ENCODE assay signal across 14 cellular contexts in the genomic region with DNA sequence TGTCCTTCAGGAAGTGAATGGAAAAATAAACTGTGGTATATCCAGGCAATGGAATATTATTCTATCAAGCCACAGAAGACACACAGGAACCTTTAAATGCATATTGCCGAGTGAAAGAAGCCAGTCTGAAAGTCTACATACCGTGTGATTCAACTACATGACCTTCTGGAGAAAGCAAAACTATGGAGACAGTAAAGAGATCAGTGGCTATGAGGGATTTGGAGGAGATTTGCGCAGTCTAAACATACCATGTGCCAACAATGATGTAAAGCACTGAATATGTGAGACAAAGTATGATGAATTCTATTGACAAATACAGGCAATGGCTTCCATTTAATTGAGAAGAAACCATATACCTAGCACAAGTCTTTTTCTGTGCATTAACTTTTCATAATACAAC.
DNase-seq lines count a peak whose midpoint lies in the region; ATAC-seq lines count a peak whose summit lies in the region.
"Had no signal": no experiment of that assay in that cellular context is flagged by ENCODE, and none has a peak within 500 bp of the region (broad histone marks: within the 10 kb centered on the region; RNA-seq: fewer than 3 reads in every experiment).

No MANE protein-coding gene starts in this region.

- ATAC-seq in left ventricle myocardium superior: no peak

- H3K27ac ChIP-seq in GM23248: no peak overlapping the region
- H3K27ac ChIP-seq: BLaER1 treated with 17β-estradiol and CSF1 and Interleukin-3, amounts not matched to agents 10 nM and 100 nM had no signal

- H3K27ac Mint-ChIP-seq in activated naive CD4-positive, alpha-beta T cell treated with anti-CD3 and anti-CD28 coated beads, Interleukin-2, amount 50 U/mL, for 24 hours: peak overlapping the region; percentile 27
- H3K27ac Mint-ChIP-seq: CD4-positive, CD25-positive, alpha-beta regulatory T cell had no signal

- H3K4me3 Mint-ChIP-seq in activated naive CD4-positive, alpha-beta T cell treated with anti-CD3 and anti-CD28 coated beads, Interleukin-2, amount 50 U/mL, for 24 hours: no peak overlapping the region
- H3K4me3 Mint-ChIP-seq: CD4-positive, CD25-positive, alpha-beta regulatory T cell had no signal

- peaks cover 29% of the 10 kb centered on the region for H3K4me1 ChIP-seq in GM23248 (ENCODE audit: insufficient read depth)
- H3K4me1 ChIP-seq: BLaER1 treated with 17β-estradiol and CSF1 and Interleukin-3, amounts not matched to agents 10 nM and 100 nM had no signal

- no peaks in the 10 kb centered on the region for H3K27me3 Mint-ChIP-seq in activated naive CD4-positive, alpha-beta T cell treated with anti-CD3 and anti-CD28 coated beads, Interleukin-2, amount 50 U/mL, for 24 hours

- no peaks in the 10 kb centered on the region for H4K20me1 ChIP-seq in GM23248 (ENCODE audit: insufficient read depth)
- H4K20me1 ChIP-seq: BLaER1 treated with 17β-estradiol and CSF1 and Interleukin-3, amounts not matched to agents 10 nM and 100 nM had no signal

- H3K4me2 ChIP-seq in GM23248 (ENCODE audit: unreplicated experiment): no peak overlapping the region
- H3K4me2 ChIP-seq: BLaER1 treated with 17β-estradiol and CSF1 and Interleukin-3, amounts not matched to agents 10 nM and 100 nM had no signal

- no peak overlapping the region for H3K9ac ChIP-seq in GM23248
- H3K9ac ChIP-seq: BLaER1 treated with 17β-estradiol and CSF1 and Interleukin-3, amounts not matched to agents 10 nM and 100 nM had no signal

- H3F3A ChIP-seq in GM23248 (ENCODE audit: insufficient read depth): peaks cover 9% of the 10 kb centered on the region; the same call in 1 of the 2 replicates

- WGBS in GM23248 (ENCODE audit: low coverage in 1 of 2, low lambda C conversion rate in 2 of 2, missing lambda C conversion rate in 2 of 2), 2 experiments: 44 to 59% methylated on average over 3 of the region's 3 CpGs

- H3K9me3 Mint-ChIP-seq in activated naive CD4-positive, alpha-beta T cell treated with anti-CD3 and anti-CD28 coated beads, Interleukin-2, amount 50 U/mL, for 24 hours: peaks cover 11% of the 10 kb centered on the region

- no peaks in the 10 kb centered on the region for H3K9me3 ChIP-seq in GM23248 (ENCODE audit: low read depth)
- H3K9me3 ChIP-seq: BLaER1 treated with 17β-estradiol and CSF1 and Interleukin-3, amounts not matched to agents 10 nM and 100 nM had no signal

- no peaks in the 10 kb centered on the region for H3K36me3 ChIP-seq in GM23248 (ENCODE audit: low read depth)
- H3K36me3 ChIP-seq: BLaER1 treated with 17β-estradiol and CSF1 and Interleukin-3, amounts not matched to agents 10 nM and 100 nM had no signal

- peaks cover 44% of the 10 kb centered on the region for H3K4me1 Mint-ChIP-seq in activated naive CD4-positive, alpha-beta T cell treated with anti-CD3 and anti-CD28 coated beads, Interleukin-2, amount 50 U/mL, for 24 hours

- DNase-seq in activated naive CD4-positive, alpha-beta T cell treated with anti-CD3 and anti-CD28 coated beads, Interleukin-2, amount 50 U/mL, for 16 hours: no peak
- DNase-seq in GM23248 (peak; percentile 30), M059J (ENCODE audit: low read depth) (peak; percentile 12), COLO668 (lab: John Stamatoyannopoulos, UW; ENCODE audit: unreplicated experiment) (no peak), left ventricle myocardium superior (no peak), posterior vena cava (ENCODE audit: low spot score) (no peak)
- DNase-seq: 8988T; ACHN; Calu3; CD4-positive, CD25-positive, alpha-beta regulatory T cell; DMS 273 treated with DMSO at 0.1 percent for 48 hours; GF-D8 had no signal

- in situ Hi-C loops in GM23248 (cut with MboI): no loop called here

- H3K9me2 ChIP-seq in GM23248 (ENCODE audit: insufficient read depth): no peaks in the 10 kb centered on the region

- peaks cover 6% of the 10 kb centered on the region for H3K36me3 Mint-ChIP-seq in activated naive CD4-positive, alpha-beta T cell treated with anti-CD3 and anti-CD28 coated beads, Interleukin-2, amount 50 U/mL, for 24 hours

- intact Hi-C loops in left ventricle myocardium superior (cut with micrococcal nuclease) (no loop called here), posterior vena cava (cut with DNase I) (no loop called here)

- no peak overlapping the region for H2AFZ ChIP-seq in GM23248

- no peaks in the 10 kb centered on the region for H3K27me3 ChIP-seq in GM23248 (replicated peaks; ENCODE audit: insufficient read depth)
- H3K27me3 ChIP-seq: BLaER1 treated with 17β-estradiol and CSF1 and Interleukin-3, amounts not matched to agents 10 nM and 100 nM had no signal

- H3K79me2 ChIP-seq in GM23248 (ENCODE audit: insufficient read depth): no peaks in the 10 kb centered on the region

- no peak overlapping the region for H3K4me3 ChIP-seq in GM23248
- H3K4me3 ChIP-seq: BLaER1 treated with 17β-estradiol and CSF1 and Interleukin-3, amounts not matched to agents 10 nM and 100 nM had no signal

Comparison
In these comparisons a context has a peak if more than half of its experiments do, and no peak if none do; other contexts are left out.
1. DNase-seq: peak in GM23248 (single experiment) and M059J (single experiment); none in activated naive CD4-positive, alpha-beta T cell treated with anti-CD3 and anti-CD28 coated beads, Interleukin-2, amount 50 U/mL, for 16 hours (single experiment), COLO668 (single experiment), left ventricle myocardium superior (single experiment) and posterior vena cava (single experiment).